ENCODE assay signal across 9 cellular contexts in genomic region chr7:117322741-117323584, GRCh38. TPM values are rescaled to one million over a fixed set of nuclear protein-coding genes. Genes with fewer than 3 reads are reported as not detected.
DNase-seq lines count a peak whose midpoint lies in the region; ATAC-seq and TF ChIP-seq lines count a peak whose summit lies in the region.
"Had no signal": no experiment of that assay in that cellular context is flagged by ENCODE, and none has a peak within 500 bp of the region (broad histone marks: within the 10 kb centered on the region; RNA-seq: fewer than 3 reads in every experiment).

WNT2 (minus strand) TSS chr7:117323058; CDS start chr7:117322989, 69 bp downstream.

- DNase-seq in H7 (peak; percentile 70), ascending aorta (ENCODE audit: low spot score in 2 of 2) (no peak), iPS DF 6.9 (ENCODE audit: low read depth, low spot score) (no peak), Kasumi-1 (lab: John Stamatoyannopoulos, UW) (no peak), OCI-M1 (lab: John Stamatoyannopoulos, UW) (no peak)
- no peak for DNase-seq in stimulated activated CD4-positive, alpha-beta T cell treated with anti-CD3 and anti-CD28 coated beads, Interleukin-12 subunit alpha, Interleukin-12 subunit beta, amount 100 ng/mL, for 4 hours

- TF ChIP-seq CTCF in ascending aorta (IDR thresholded peaks at IDR 0.05) = no peak

- H3K36me3 ChIP-seq in H7 (replicated peaks; ENCODE audit: control insufficient read depth, insufficient read depth, low read length) = no peaks in the 10 kb centered on the region
- H3K36me3 ChIP-seq in ascending aorta = no peaks in the 10 kb centered on the region
- no peaks in the 10 kb centered on the region for H3K36me3 ChIP-seq in iPS DF 6.9 (ENCODE audit: control insufficient read depth, insufficient read depth, low read length)

- ATAC-seq in HG03025 (IDR thresholded peaks at IDR 0.05; ENCODE audit: low FRiP score, unreplicated experiment) = no peak
- ATAC-seq: HCT116 had no signal

- H3K27me3 ChIP-seq in H7 (ENCODE audit: control insufficient read depth, insufficient read depth, low read length) (peaks cover 79% of the 10 kb centered on the region), ascending aorta (no peaks in the 10 kb centered on the region), iPS DF 6.9 (ENCODE audit: control insufficient read depth, insufficient read depth, low read length) (peaks cover 65% of the 10 kb centered on the region)

- H3K27ac ChIP-seq in ascending aorta (no peak within 1 kb of the TSS), iPS DF 6.9 (ENCODE audit: low read length) (no peak within 1 kb of the TSS), skin epidermis (no peak within 1 kb of the TSS)

- H3K4me3 ChIP-seq in H7 (ENCODE audit: insufficient read depth, low read depth, low read length) (peak within 1 kb of the TSS; percentile 43), ascending aorta (peak within 1 kb of the TSS; percentile 61 to 67), iPS DF 6.9 (ENCODE audit: low read length) (peak within 1 kb of the TSS; percentile 42; the same call in 1 of the 2 replicates), skin epidermis (peak within 1 kb of the TSS; percentile 4 to 38 (median 18))

- intact Hi-C loops in ascending aorta (cut with DNase I) = no loop called here

- H3K9me3 ChIP-seq in ascending aorta (no peaks in the 10 kb centered on the region), iPS DF 6.9 (ENCODE audit: control insufficient read depth, insufficient read depth, low read length) (no peaks in the 10 kb centered on the region)

- H3K4me1 ChIP-seq in ascending aorta = peaks cover 0 to 4% of the 10 kb centered on the region in 2 donors
- H3K4me1 ChIP-seq in iPS DF 6.9 (ENCODE audit: control insufficient read depth, insufficient read depth, low read length) = no peaks in the 10 kb centered on the region

- no CpG with 5 or more reads among the region's 80 CpGs for WGBS in iPS DF 6.9 (ENCODE audit: insufficient coverage, insufficient read length)

RNA-seq across cellular contexts. Expression of gene WNT2, which starts in this region (rescaled TPM):
- total RNA-seq in H7 (2014; rRNA removed; shearing (Covaris generic)) = not detected in 2 replicates
- 6.1 TPM for total RNA-seq in ascending aorta

Comparison
In these comparisons a context has a peak if more than half of its experiments do, and no peak if none do; other contexts are left out.
1. Peak in DNase-seq and H3K4me3 ChIP-seq in H7; RNA of the gene not detected or under 1 TPM.